Comparison of ENCODE assay signal across 9 cellular contexts in the genomic region with DNA sequence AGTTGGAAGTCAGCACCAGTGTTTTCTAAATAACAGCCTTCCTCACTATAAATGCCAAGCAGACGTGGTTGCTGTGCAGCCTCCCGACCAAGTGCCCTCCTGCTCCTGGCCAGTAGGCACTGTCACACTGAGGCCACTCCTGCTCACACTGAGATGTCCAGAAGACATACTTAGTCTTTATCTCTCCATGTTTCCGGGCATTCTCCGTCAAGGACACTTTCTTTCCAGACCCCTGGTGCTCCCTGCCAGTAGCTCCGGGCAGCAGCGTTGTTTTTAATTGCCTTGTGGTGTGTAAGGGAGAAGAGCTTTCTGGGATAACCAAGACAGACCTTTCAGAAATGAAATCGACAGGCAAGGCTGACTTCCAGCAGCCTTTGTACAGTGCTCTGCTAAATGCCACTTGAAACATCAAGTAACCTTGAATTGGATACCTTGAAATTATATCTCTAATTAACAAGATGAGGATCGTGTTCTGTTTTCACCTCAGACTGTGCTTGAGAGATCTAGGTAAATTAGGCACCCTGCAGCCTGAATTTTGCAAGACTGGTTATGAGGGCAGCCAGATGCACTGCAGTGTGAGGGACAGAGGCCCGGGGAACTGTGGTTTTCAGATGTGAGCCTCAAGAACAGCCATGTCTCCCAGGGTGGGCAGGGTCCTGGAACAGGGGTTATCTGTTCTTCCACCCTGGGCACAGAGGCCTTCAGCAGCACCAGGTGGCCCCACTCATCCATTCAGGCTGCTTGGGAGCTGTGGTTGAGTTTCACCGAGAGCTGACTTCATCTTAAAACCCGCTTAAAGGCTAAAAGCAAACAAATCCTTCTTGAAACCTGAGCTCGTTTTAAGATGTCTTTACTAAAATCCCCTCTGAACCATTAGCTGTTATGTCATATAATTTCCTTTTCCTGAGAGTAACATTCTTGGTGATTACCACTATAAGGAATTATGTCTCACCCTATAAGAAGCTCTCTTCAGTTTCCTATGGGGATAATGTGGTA. TPM values are rescaled to one million over a fixed set of nuclear protein-coding genes. Genes with fewer than 3 reads are reported as not detected.
A peak's percentile ranks its signal among the peaks of the same experiment; 100 is the strongest.
DNase-seq lines count a peak whose midpoint lies in the region; TF ChIP-seq lines count a peak whose summit lies in the region.
"Had no signal": no experiment of that assay in that cellular context is flagged by ENCODE, and none has a peak within 500 bp of the region (broad histone marks: within the 10 kb centered on the region; RNA-seq: fewer than 3 reads in every experiment).

No MANE protein-coding gene starts in this region.

- no peak overlapping the region for H2BK15ac ChIP-seq in mesendoderm (replicated peaks; ENCODE audit: low read depth)

- H3K4me3 ChIP-seq in ACC112 (ENCODE audit: low read depth, low read length): no peak overlapping the region
- no peak overlapping the region for H3K4me3 ChIP-seq in breast epithelium
- H3K4me3 ChIP-seq in mesendoderm (ENCODE audit: low read length): no peak overlapping the region

- no peak overlapping the region for H4K8ac ChIP-seq in mesendoderm (ENCODE audit: low read depth, low read length)

- no peak overlapping the region for H2AK5ac ChIP-seq in mesendoderm (ENCODE audit: low read length)

- no peak overlapping the region for H3K4ac ChIP-seq in mesendoderm (ENCODE audit: low read depth, low read length)

- H3K4me1 ChIP-seq in ACC112 (ENCODE audit: control insufficient read depth, insufficient read depth, low read length, unreplicated experiment): peaks cover 28% of the 10 kb centered on the region
- H3K4me1 ChIP-seq in breast epithelium: no peaks in the 10 kb centered on the region
- H3K4me1 ChIP-seq in mesendoderm (ENCODE audit: control insufficient read depth, low read depth, low read length): no peaks in the 10 kb centered on the region

- H3K27me3 ChIP-seq in ACC112 (ENCODE audit: insufficient read depth, low read length): no peaks in the 10 kb centered on the region
- no peaks in the 10 kb centered on the region for H3K27me3 ChIP-seq in breast epithelium
- no peaks in the 10 kb centered on the region for H3K27me3 ChIP-seq in mesendoderm (ENCODE audit: insufficient read depth, low read length, poor library complexity)

- H3K56ac ChIP-seq in mesendoderm (ENCODE audit: low read length): no peak overlapping the region

- H3K23ac ChIP-seq in mesendoderm (ENCODE audit: low read length): no peak overlapping the region

- no peak overlapping the region for H2BK120ac ChIP-seq in mesendoderm (ENCODE audit: low read depth, low read length)

- no CpG with 5 or more reads among the region's 12 CpGs for WGBS in mesendoderm (ENCODE audit: extremely low coverage, insufficient coverage, low lambda C conversion rate)

- H4K5ac ChIP-seq in mesendoderm (ENCODE audit: low read length): no peak overlapping the region

- H3K27ac ChIP-seq in ACC112 (ENCODE audit: low read depth, low read length) (peak overlapping the region; percentile 26; the same call in 1 of the 2 replicates), breast epithelium (peak overlapping the region; percentile 68 to 72), mesendoderm (ENCODE audit: low read depth, low read length) (no peak overlapping the region)

- H3K79me1 ChIP-seq in mesendoderm (ENCODE audit: low read length): no peaks in the 10 kb centered on the region

- H2BK5ac ChIP-seq in mesendoderm (ENCODE audit: low read length): no peak overlapping the region

- H3K79me2 ChIP-seq in ACC112 (ENCODE audit: control insufficient read depth, insufficient read depth, low read length, unreplicated experiment) (peaks cover 17% of the 10 kb centered on the region), mesendoderm (ENCODE audit: control insufficient read depth, insufficient read depth, low read length) (no peaks in the 10 kb centered on the region)

- DNase-seq in NCI-H1105 treated with DMSO at 0.1 percent for 48 hours (lab: John Stamatoyannopoulos, UW) (peak; percentile 95), breast epithelium (ENCODE audit: low spot score in 2 of 2) (no peak), mesendoderm (peak; percentile 7), T-helper 9 cell (no peak), GM03348 (ENCODE audit: low spot score) (no peak), NCI-H2081 (lab: John Stamatoyannopoulos, UW) (no peak)
- no peak for DNase-seq in activated CD8-positive, alpha-beta memory T cell treated with anti-CD3 and anti-CD28 coated beads, Interleukin-2, amount 50 U/mL, for 48 hours
- DNase-seq: activated CD4-positive, alpha-beta T cell treated with anti-CD3 and anti-CD28 coated beads for 1 hour had no signal

- H3K36me3 ChIP-seq in ACC112 (ENCODE audit: insufficient read depth, low read length) (no peaks in the 10 kb centered on the region), breast epithelium (no peaks in the 10 kb centered on the region), mesendoderm (ENCODE audit: control insufficient read depth, insufficient read depth, low read length) (no peaks in the 10 kb centered on the region)

- H3K18ac ChIP-seq in mesendoderm (ENCODE audit: low read length): no peak overlapping the region

- no peak for TF ChIP-seq POLR2A in breast epithelium (IDR thresholded peaks at IDR 0.05)

- no peak overlapping the region for H3K4me2 ChIP-seq in mesendoderm (ENCODE audit: low read length)

- no peak for TF ChIP-seq CTCF in breast epithelium (IDR thresholded peaks at IDR 0.05)

- H3K9me3 ChIP-seq in breast epithelium: no peaks in the 10 kb centered on the region

- intact Hi-C loops in breast epithelium (cut with DNase I; ENCODE audit: low total_unique reads): no loop called here

- no peak overlapping the region for H3K9ac ChIP-seq in mesendoderm (ENCODE audit: low read length)

- H2AFZ ChIP-seq in ACC112 (ENCODE audit: low read length, unreplicated experiment): peak overlapping the region; percentile 10

RNA-seq across cellular contexts. Expression of gene SCHIP1, which starts 43.4 kb away (rescaled TPM):
- total RNA-seq in breast epithelium: 10 to 100 TPM in 1 of 3 donors, 1 to 10 TPM in 2; 1.6 to 14.2 (median 8.8) TPM
- polyA plus RNA-seq in mesendoderm (2013, experiment 1 of 2): 6.3 TPM
- polyA plus RNA-seq in mesendoderm (2013, experiment 2 of 2): 7.4 TPM

Comparison
In these comparisons a context has a peak if more than half of its experiments do, and no peak if none do; other contexts are left out.
1. DNase-seq: peak in NCI-H1105 treated with DMSO at 0.1 percent for 48 hours (single experiment) and mesendoderm (single experiment); none in breast epithelium (0 of 2), T-helper 9 cell (single experiment), activated CD8-positive, alpha-beta memory T cell treated with anti-CD3 and anti-CD28 coated beads, Interleukin-2, amount 50 U/mL, for 48 hours (single experiment), GM03348 (single experiment) and NCI-H2081 (0 of 2).